In the genomic region with DNA sequence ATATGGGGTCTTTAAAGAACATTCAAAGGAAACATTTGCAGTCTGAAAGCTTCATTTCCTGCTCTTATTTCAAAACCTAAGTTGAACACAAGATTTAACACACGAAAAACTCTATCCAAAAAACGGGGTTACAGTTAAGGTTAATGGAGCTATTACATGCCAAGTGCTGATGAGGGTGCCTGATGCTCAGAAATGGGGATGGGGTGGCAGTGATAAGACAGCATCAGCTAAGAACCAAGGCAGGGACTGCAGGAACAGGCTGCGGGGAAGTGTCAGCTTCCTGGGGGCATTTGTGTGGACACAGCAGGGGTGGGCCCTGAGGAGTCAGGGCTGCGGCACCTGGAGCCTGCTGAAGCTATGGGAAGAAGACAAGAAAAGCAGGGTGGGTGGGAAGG, we compare ENCODE assay signal across 11 cellular contexts. TPM values are rescaled to one million over a fixed set of nuclear protein-coding genes. Genes with fewer than 3 reads are reported as not detected.
DNase-seq lines count a peak whose midpoint lies in the region; ATAC-seq and TF ChIP-seq lines count a peak whose summit lies in the region.
"Had no signal": no experiment of that assay in that cellular context is flagged by ENCODE, and none has a peak within 500 bp of the region (broad histone marks: within the 10 kb centered on the region; RNA-seq: fewer than 3 reads in every experiment).

No MANE protein-coding gene starts in this region.

- H3K36me3 Mint-ChIP-seq in activated T-cell treated with anti-CD3 and anti-CD28 coated beads, Interleukin-2, amount 50 U/mL, for 24 hours (ENCODE audit: low read depth): peaks cover 8% of the 10 kb centered on the region
- H3K36me3 Mint-ChIP-seq in activated T-helper 17 cell treated with anti-CD3 and anti-CD28 coated beads, Interleukin-2, amount 50 U/mL, for 72 hours (ENCODE audit: low read depth): peaks cover 4% of the 10 kb centered on the region

- H3K27me3 ChIP-seq in right lobe of liver (no peaks in the 10 kb centered on the region), thyroid gland (no peaks in the 10 kb centered on the region)

- no peak for ATAC-seq in activated T-helper 17 cell treated with anti-CD3 and anti-CD28 coated beads, Interleukin-2, amount 50 U/mL, for 72 hours (replicated peaks)
- no peak for ATAC-seq in right lobe of liver
- no peak for ATAC-seq in GM21576 (IDR thresholded peaks at IDR 0.05; ENCODE audit: unreplicated experiment)

- peak overlapping the region; percentile 42 for H3K4me3 Mint-ChIP-seq in activated T-cell treated with anti-CD3 and anti-CD28 coated beads, Interleukin-2, amount 50 U/mL, for 24 hours
- H3K4me3 Mint-ChIP-seq in activated T-helper 17 cell treated with anti-CD3 and anti-CD28 coated beads, Interleukin-2, amount 50 U/mL, for 72 hours: peak overlapping the region; percentile 49

- H3K27ac ChIP-seq in right lobe of liver (peak overlapping the region; percentile 4 to 89 (median 66)), thyroid gland (peak overlapping the region in 2 of 3 donors; percentile 43 to 68)

- no peak for TF ChIP-seq POLR2A in right lobe of liver (IDR thresholded peaks at IDR 0.05)
- no peak for TF ChIP-seq POLR2A in thyroid gland (IDR thresholded peaks at IDR 0.05)

- H3K4me1 Mint-ChIP-seq in activated T-cell treated with anti-CD3 and anti-CD28 coated beads, Interleukin-2, amount 50 U/mL, for 24 hours (ENCODE audit: low read depth): peaks cover 77% of the 10 kb centered on the region
- H3K4me1 Mint-ChIP-seq in activated T-helper 17 cell treated with anti-CD3 and anti-CD28 coated beads, Interleukin-2, amount 50 U/mL, for 72 hours: peaks cover 45% of the 10 kb centered on the region

- TF ChIP-seq CTCF in right lobe of liver (IDR thresholded peaks at IDR 0.05): no peak
- TF ChIP-seq CTCF in thyroid gland (IDR thresholded peaks at IDR 0.05): no peak

- no peaks in the 10 kb centered on the region for H3K27me3 Mint-ChIP-seq in activated T-cell treated with anti-CD3 and anti-CD28 coated beads, Interleukin-2, amount 50 U/mL, for 24 hours
- H3K27me3 Mint-ChIP-seq in activated T-helper 17 cell treated with anti-CD3 and anti-CD28 coated beads, Interleukin-2, amount 50 U/mL, for 72 hours: no peaks in the 10 kb centered on the region

- no peaks in the 10 kb centered on the region for H3K9me3 ChIP-seq in right lobe of liver
- no peaks in the 10 kb centered on the region for H3K9me3 ChIP-seq in thyroid gland

- peak overlapping the region; percentile 87 for H3K27ac Mint-ChIP-seq in activated T-cell treated with anti-CD3 and anti-CD28 coated beads, Interleukin-2, amount 50 U/mL, for 24 hours
- peak overlapping the region; percentile 56 for H3K27ac Mint-ChIP-seq in activated T-helper 17 cell treated with anti-CD3 and anti-CD28 coated beads, Interleukin-2, amount 50 U/mL, for 72 hours

- intact Hi-C loops in right lobe of liver (cut with DNase I) (no loop called here), thyroid gland (cut with DNase I) (no loop called here)

- WGBS in right lobe of liver (ENCODE audit: insufficient coverage, low coverage, low lambda C conversion rate, missing lambda C conversion rate): 35% methylated on average over 4 of the region's 4 CpGs
- 24 to 83% methylated on average over 4 of the region's 4 CpGs for WGBS in thyroid gland, 2 donors

- no peaks in the 10 kb centered on the region for H3K9me3 Mint-ChIP-seq in activated T-cell treated with anti-CD3 and anti-CD28 coated beads, Interleukin-2, amount 50 U/mL, for 24 hours
- H3K9me3 Mint-ChIP-seq in activated T-helper 17 cell treated with anti-CD3 and anti-CD28 coated beads, Interleukin-2, amount 50 U/mL, for 72 hours: no peaks in the 10 kb centered on the region

- H3K4me1 ChIP-seq in right lobe of liver: peaks cover 0 to 26% (median 8%) of the 10 kb centered on the region in 4 donors
- H3K4me1 ChIP-seq in thyroid gland: peaks cover 24 to 55% of the 10 kb centered on the region in 2 donors

- no peaks in the 10 kb centered on the region for H3K36me3 ChIP-seq in right lobe of liver
- H3K36me3 ChIP-seq in thyroid gland: no peaks in the 10 kb centered on the region

- no peak overlapping the region for H3K4me3 ChIP-seq in right lobe of liver
- H3K4me3 ChIP-seq in thyroid gland (replicated peaks in 1 of 3): no peak overlapping the region

- no peak for DNase-seq in activated T-cell treated with anti-CD3 and anti-CD28 coated beads, Interleukin-2, amount 50 U/mL, for 24 hours
- DNase-seq in activated T-cell treated with anti-CD3 and anti-CD28 coated beads, Interleukin-2, amount 50 U/mL, for 1 hour: no peak
- DNase-seq in right lobe of liver (no peak), thyroid gland (no peak), medulla oblongata (ENCODE audit: extremely low spot score) (no peak), NK-92 (lab: John Stamatoyannopoulos, UW; ENCODE audit: unreplicated experiment) (no peak)
- DNase-seq: NCI-H187 had no signal

RNA-seq across cellular contexts. Expression of a gene that starts 12.2 kb away (rescaled TPM):
- 10 to 100 TPM; 22.6 to 27.3 TPM for total RNA-seq in activated T-helper 17 cell treated with anti-CD3 and anti-CD28 coated beads, Interleukin-2, amount 50 U/mL, for 72 hours
- total RNA-seq in right lobe of liver: 10 to 100 TPM; 19.8 to 31.7 (median 24.7) TPM
- 100 to 1,000 TPM in 1 of 4 donors, 10 to 100 TPM in 3; 49.3 to 106 (median 86.9) TPM for total RNA-seq in thyroid gland

RNA-seq across cellular contexts. Expression of a gene that starts 21.0 kb away (rescaled TPM):
- total RNA-seq in activated T-helper 17 cell treated with anti-CD3 and anti-CD28 coated beads, Interleukin-2, amount 50 U/mL, for 72 hours: not detected
- total RNA-seq in right lobe of liver (not detected), thyroid gland (under 1 TPM in 3 of 4 donors, not detected in 1; 0.59 to 0.94 (median 0.78) TPM)
- total RNA-seq: left lobe of liver, Right ventricle myocardium inferior had no signal

RNA-seq across cellular contexts. Expression of a gene that starts 34.4 kb away (rescaled TPM):
- total RNA-seq in activated T-helper 17 cell treated with anti-CD3 and anti-CD28 coated beads, Interleukin-2, amount 50 U/mL, for 72 hours: 10 to 100 TPM; 13.8 to 20.8 TPM
- total RNA-seq in right lobe of liver (1 to 10 TPM; 4.8 to 9.2 (median 5.4) TPM), thyroid gland (10 to 100 TPM; 12.1 to 17.7 (median 15.0) TPM)

RNA-seq across cellular contexts. Expression of a gene that starts 40.0 kb away (rescaled TPM):
- total RNA-seq in activated T-helper 17 cell treated with anti-CD3 and anti-CD28 coated beads, Interleukin-2, amount 50 U/mL, for 72 hours: not detected
- not detected for total RNA-seq in right lobe of liver
- total RNA-seq in thyroid gland: not detected
- total RNA-seq: left lobe of liver, Right ventricle myocardium inferior had no signal
